ENCODE assay signal across 26 cellular contexts in genomic region chr15:53917109-53917508, GRCh38.
A peak's percentile ranks its signal among the peaks of the same experiment; 100 is the strongest.
DNase-seq lines count a peak whose midpoint lies in the region; ATAC-seq, FAIRE-seq and TF ChIP-seq lines count a peak whose summit lies in the region.
"Had no signal": no experiment of that assay in that cellular context is flagged by ENCODE, and none has a peak within 500 bp of the region (broad histone marks: within the 10 kb centered on the region; RNA-seq: fewer than 3 reads in every experiment).

No MANE protein-coding gene starts in this region.

- H2AFZ ChIP-seq in MM.1S (ENCODE audit: low read length), result peak overlapping the region; percentile 30
- H2AFZ ChIP-seq in H1 (ENCODE audit: low read length), result no peak overlapping the region

- H3K9me2 ChIP-seq in MM.1S (replicated peaks; ENCODE audit: insufficient read depth, low read length), result no peaks in the 10 kb centered on the region

- no peak overlapping the region for H4K8ac ChIP-seq in H1 (ENCODE audit: extremely low read depth, insufficient read depth, low read length)
- H4K8ac ChIP-seq in mesendoderm (ENCODE audit: low read depth, low read length), result no peak overlapping the region

- no peak overlapping the region for H2BK12ac ChIP-seq in H1 (ENCODE audit: low read depth, low read length)

- H2BK120ac ChIP-seq in H1 (replicated peaks; ENCODE audit: low read depth, low read length) (no peak overlapping the region), mesendoderm (ENCODE audit: low read depth, low read length) (no peak overlapping the region)

- no peak for TF ChIP-seq RAD21 in H1 (IDR thresholded peaks at IDR 0.05 in 1 of 2, conservative IDR thresholded peaks at IDR 0.05 in 1 of 2; ENCODE audit: low read depth in 2 of 2, low read length in 2 of 2)

- H3K4ac ChIP-seq in H1 (replicated peaks; ENCODE audit: insufficient read length, low read depth, low read length) (no peak overlapping the region), mesendoderm (ENCODE audit: low read depth, low read length) (no peak overlapping the region)

- H3K9ac ChIP-seq in MM.1S (ENCODE audit: low read length), result no peak overlapping the region
- H3K9ac ChIP-seq in H1 (replicated peaks in 1 of 4; ENCODE audit: extremely low read depth in 1 of 4, low read depth in 3 of 4, low read length in 3 of 4), result no peak overlapping the region
- H3K9ac ChIP-seq in mesendoderm (ENCODE audit: low read length), result no peak overlapping the region
- H3K9ac ChIP-seq: BLaER1, KMS-11 had no signal

- no peak for TF ChIP-seq CTCF in MM.1S (IDR thresholded peaks at IDR 0.05; ENCODE audit: low read length)
- TF ChIP-seq CTCF in H1 (IDR thresholded peaks at IDR 0.05; ENCODE audit: control extremely low read depth in 1 of 3, insufficient read depth in 1 of 3, low read depth in 1 of 3, low read length in 3 of 3), result no peak
- TF ChIP-seq CTCF in upper lobe of left lung (IDR thresholded peaks at IDR 0.05), result no peak

- WGBS in H1 (ENCODE audit: extremely low coverage in 1 of 2, insufficient coverage in 1 of 2, insufficient read length in 1 of 2, insufficient replicate concordance in 2 of 2, low coverage in 1 of 2, low lambda C conversion rate in 2 of 2, missing lambda C conversion rate in 1 of 2), 2 experiments, result 71% methylated on average over 2 of the region's 2 CpGs; no CpG with 5 or more reads in 1 of the 2 experiments
- WGBS in mesendoderm (ENCODE audit: extremely low coverage, insufficient coverage, low lambda C conversion rate), result no CpG with 5 or more reads among the region's 2 CpGs
- 44 to 72% methylated on average over 2 of the region's 2 CpGs for WGBS in upper lobe of left lung, 2 donors

- H2BK15ac ChIP-seq in H1 (ENCODE audit: low read length) (no peak overlapping the region), mesendoderm (replicated peaks; ENCODE audit: low read depth) (peak overlapping the region; percentile 74)

- no peak overlapping the region for H2AK5ac ChIP-seq in H1 (ENCODE audit: low read depth, low read length)
- no peak overlapping the region for H2AK5ac ChIP-seq in mesendoderm (ENCODE audit: low read length)

- H3K18ac ChIP-seq in H1 (ENCODE audit: extremely low read depth, low read length) (no peak overlapping the region), mesendoderm (ENCODE audit: low read length) (peak overlapping the region; percentile 60)

- no peak overlapping the region for H4K91ac ChIP-seq in H1 (replicated peaks; ENCODE audit: insufficient read length, low read length)

- ATAC-seq in HG03175 (IDR thresholded peaks at IDR 0.05; ENCODE audit: unreplicated experiment) (no peak), upper lobe of left lung (ENCODE audit: low FRiP score in 2 of 2) (no peak)

- H3K27me3 ChIP-seq in H7 (ENCODE audit: control insufficient read depth, insufficient read depth, low read length) (no peaks in the 10 kb centered on the region), MM.1S (replicated peaks; ENCODE audit: insufficient read depth, low read length) (no peaks in the 10 kb centered on the region), H1 (replicated peaks in 1 of 4; ENCODE audit: control insufficient read depth in 3 of 4, extremely low read depth in 1 of 4, insufficient read depth in 3 of 4, low read length in 3 of 4) (no peaks in the 10 kb centered on the region), mesendoderm (ENCODE audit: insufficient read depth, low read length, poor library complexity) (no peaks in the 10 kb centered on the region), upper lobe of left lung (no peaks in the 10 kb centered on the region)
- H3K27me3 ChIP-seq: BLaER1 had no signal

- no peaks in the 10 kb centered on the region for H3K36me3 ChIP-seq in H7 (replicated peaks; ENCODE audit: control insufficient read depth, insufficient read depth, low read length)
- no peaks in the 10 kb centered on the region for H3K36me3 ChIP-seq in MM.1S (replicated peaks; ENCODE audit: insufficient read depth, low read length)
- no peaks in the 10 kb centered on the region for H3K36me3 ChIP-seq in H1 (ENCODE audit: control insufficient read depth in 2 of 4, insufficient read depth in 4 of 4, low read length in 3 of 4)
- no peaks in the 10 kb centered on the region for H3K36me3 ChIP-seq in mesendoderm (ENCODE audit: control insufficient read depth, insufficient read depth, low read length)
- no peaks in the 10 kb centered on the region for H3K36me3 ChIP-seq in upper lobe of left lung
- H3K36me3 ChIP-seq: BLaER1 had no signal

- H3K4me2 ChIP-seq in MM.1S (ENCODE audit: low read depth, low read length) (peak overlapping the region; percentile 56; the same call in 1 of the 2 replicates), H1 (ENCODE audit: insufficient read depth in 1 of 2, low read depth in 2 of 2, low read length in 2 of 2) (no peak overlapping the region), mesendoderm (ENCODE audit: low read length) (no peak overlapping the region)
- H3K4me2 ChIP-seq: BLaER1, KMS-11 had no signal

- no peaks in the 10 kb centered on the region for H3K79me1 ChIP-seq in H1 (ENCODE audit: low read depth, low read length)
- H3K79me1 ChIP-seq in mesendoderm (ENCODE audit: low read length), result no peaks in the 10 kb centered on the region

- POLR2A ChIA-PET in H1 (lab: Charles Lee; ENCODE audit: partially characterized antibody), result no interaction called here

- H3K23ac ChIP-seq in H1 (ENCODE audit: insufficient read length) (no peak overlapping the region), mesendoderm (ENCODE audit: low read length) (no peak overlapping the region)

- TF ChIP-seq EP300 in H1 (IDR thresholded peaks at IDR 0.05; ENCODE audit: borderline replicate concordance in 1 of 2, low read depth in 2 of 2, low read length in 2 of 2) (no peak), upper lobe of left lung (IDR thresholded peaks at IDR 0.05) (no peak)

- H2BK20ac ChIP-seq in H1 (ENCODE audit: low read length), result no peak overlapping the region

- FAIRE-seq in H1 (lab: Jason Lieb, UNC) (no peak), GM12891 (lab: Jason Lieb, UNC) (no peak)
- FAIRE-seq: A204.1, GM12892, GM19239, H54, HTR-8/SVneo had no signal

- no peaks in the 10 kb centered on the region for H4K20me1 ChIP-seq in MM.1S (ENCODE audit: insufficient read depth, low read length)
- H4K20me1 ChIP-seq in H1 (replicated peaks in 1 of 2; ENCODE audit: control insufficient read depth in 1 of 2, insufficient read depth in 2 of 2, low read length in 2 of 2), result no peaks in the 10 kb centered on the region
- H4K20me1 ChIP-seq: BLaER1 had no signal

- H3K23me2 ChIP-seq in H1 (ENCODE audit: low read depth, low read length), result no peaks in the 10 kb centered on the region

- TF ChIP-seq POLR2A in H1 (IDR thresholded peaks at IDR 0.05; ENCODE audit: control extremely low read depth in 1 of 2, low read depth in 2 of 2, low read length in 2 of 2) (no peak), GM12891 (IDR thresholded peaks at IDR 0.05; ENCODE audit: low read depth, low read length) (no peak), upper lobe of left lung (IDR thresholded peaks at IDR 0.05) (no peak)

- CTCF ChIA-PET in H1 (lab: Charles Lee; ENCODE audit: partially characterized antibody), result no interaction called here

- DNase-seq in H7 (peak; percentile 11), MM.1S (no peak), H1 (ENCODE audit: low read depth in 1 of 2, low spot score in 2 of 2) (no peak), mesendoderm (peak; percentile 44), hepatic stellate cell (ENCODE audit: low spot score) (no peak), GM12891 (ENCODE audit: insufficient read length, low spot score) (no peak), upper lobe of left lung (no peak)
- DNase-seq: CD4-positive, alpha-beta T cell; COR-L47; GF-D8; NCI-H1048; NCI-H1694; NCI-H2029 treated with DMSO at 0.1 percent for 48 hours; NCI-H446 treated with DMSO at 0.1 percent for 48 hours; NCI-H526; NCI-H82; SHP77 had no signal

- H3K27ac ChIP-seq in MM.1S (ENCODE audit: low read length) (no peak overlapping the region), H1 (ENCODE audit: low read depth, low read length) (no peak overlapping the region), mesendoderm (ENCODE audit: low read depth, low read length) (no peak overlapping the region), upper lobe of left lung (no peak overlapping the region)
- H3K27ac ChIP-seq: BLaER1, KMS-11, RWPE1 had no signal

- H3K56ac ChIP-seq in H1 (replicated peaks; ENCODE audit: insufficient read length, low read depth, low read length) (no peak overlapping the region), mesendoderm (ENCODE audit: low read length) (no peak overlapping the region)

- H2BK5ac ChIP-seq in H1 (ENCODE audit: low read depth, low read length) (no peak overlapping the region), mesendoderm (ENCODE audit: low read length) (no peak overlapping the region)

- no peaks in the 10 kb centered on the region for H3K79me2 ChIP-seq in MM.1S (ENCODE audit: low read length)
- H3K79me2 ChIP-seq in H1 (ENCODE audit: control insufficient read depth in 1 of 2, insufficient read depth in 2 of 2, low read length in 2 of 2), result no peaks in the 10 kb centered on the region
- no peaks in the 10 kb centered on the region for H3K79me2 ChIP-seq in mesendoderm (ENCODE audit: control insufficient read depth, insufficient read depth, low read length)

- H4K5ac ChIP-seq in H1 (ENCODE audit: insufficient read length, low read depth, low read length) (no peak overlapping the region), mesendoderm (ENCODE audit: low read length) (no peak overlapping the region)

- H3K4me1 ChIP-seq in MM.1S (ENCODE audit: low read length) (no peaks in the 10 kb centered on the region), H1 (replicated peaks in 1 of 4; ENCODE audit: control insufficient read depth in 3 of 4, insufficient read depth in 4 of 4, low read length in 3 of 4) (peaks cover 0 to 10% (median 0%) of the 10 kb centered on the region in 4 experiments; a peak in 3 of 7 replicates), mesendoderm (ENCODE audit: control insufficient read depth, low read depth, low read length) (peaks cover 2% of the 10 kb centered on the region), upper lobe of left lung (no peaks in the 10 kb centered on the region)
- H3K4me1 ChIP-seq: BLaER1 had no signal

- no peaks in the 10 kb centered on the region for H3F3A ChIP-seq in MM.1S (ENCODE audit: insufficient read depth, low read length)

- no peaks in the 10 kb centered on the region for H3K9me3 ChIP-seq in MM.1S (replicated peaks; ENCODE audit: insufficient read depth, low read length)
- H3K9me3 ChIP-seq in H1 (ENCODE audit: insufficient read depth in 2 of 2, low read depth in 1 of 2, low read length in 1 of 2), result peaks cover 0 to 3% of the 10 kb centered on the region in 2 experiments; a peak in 1 of 4 replicates
- H3K9me3 ChIP-seq in upper lobe of left lung, result no peaks in the 10 kb centered on the region
- H3K9me3 ChIP-seq: BLaER1 had no signal

- H3K4me3 ChIP-seq in H7 (ENCODE audit: insufficient read depth, low read depth, low read length) (no peak overlapping the region), MM.1S (ENCODE audit: low read length) (no peak overlapping the region), H1 (ENCODE audit: extremely low read depth in 1 of 4, insufficient read depth in 2 of 4, low read depth in 3 of 4, low read length in 4 of 4) (no peak overlapping the region), mesendoderm (ENCODE audit: low read length) (no peak overlapping the region), upper lobe of left lung (no peak overlapping the region)
- H3K4me3 ChIP-seq: BLaER1 had no signal

- no peak overlapping the region for H3K14ac ChIP-seq in H1 (ENCODE audit: insufficient read length)

TF ChIP-seq in GM12891, 5 proteins besides CTCF, POLR2A, EP300 and RAD21 (continues in another document):
- TF ChIP-seq PAX5 (IDR thresholded peaks at IDR 0.05; ENCODE audit: insufficient read depth, low read length, severe bottlenecking) (no peak), TAF1 (IDR thresholded peaks at IDR 0.05; ENCODE audit: low read depth, low read length) (no peak)

Comparison
In these comparisons a context has a peak if more than half of its experiments do, and no peak if none do; other contexts are left out.
1. DNase-seq: peak in H7 (single experiment) and mesendoderm (single experiment); none in MM.1S (single experiment), H1 (0 of 2), hepatic stellate cell (single experiment), GM12891 (single experiment) and upper lobe of left lung (0 of 2).